23 cellular contexts compared by ENCODE assay signal in genomic region chr14:100605230-100605629, GRCh38. TPM values are rescaled to one million over a fixed set of nuclear protein-coding genes. Genes with fewer than 3 reads are reported as not detected.
DNase-seq lines count a peak whose midpoint lies in the region; ATAC-seq, FAIRE-seq and TF ChIP-seq lines count a peak whose summit lies in the region.
"Had no signal": no experiment of that assay in that cellular context is flagged by ENCODE, and none has a peak within 500 bp of the region (broad histone marks: within the 10 kb centered on the region; RNA-seq: fewer than 3 reads in every experiment).

No MANE protein-coding gene starts in this region.

- no peak overlapping the region for H3K27ac Mint-ChIP-seq in activated naive CD4-positive, alpha-beta T cell treated with anti-CD3 and anti-CD28 coated beads for 36 hours
- H3K27ac Mint-ChIP-seq: CD4-positive, CD25-positive, alpha-beta regulatory T cell; GM23338; HFFc6 had no signal

- intact Hi-C loops in activated naive CD4-positive, alpha-beta T cell treated with anti-CD3 and anti-CD28 coated beads for 36 hours (cut with micrococcal nuclease), result no loop called here
- intact Hi-C loops in kidney (cut with DNase I) (no loop called here), sciatic nerve (cut with DNase I) (no loop called here)

- H3K4me3 ChIP-seq in H7 (ENCODE audit: insufficient read depth, low read depth, low read length) (no peak overlapping the region), kidney (ENCODE audit: low read length in 2 of 2) (no peak overlapping the region)
- H3K4me3 ChIP-seq: BLaER1, GM23338, HAP-1 had no signal

- ATAC-seq in sciatic nerve, result no peak
- no peak for ATAC-seq in GM21423 (IDR thresholded peaks at IDR 0.05; ENCODE audit: unreplicated experiment)
- no peak for ATAC-seq in HG03520 (IDR thresholded peaks at IDR 0.05; ENCODE audit: unreplicated experiment)

- H3K4me3 Mint-ChIP-seq in activated naive CD4-positive, alpha-beta T cell treated with anti-CD3 and anti-CD28 coated beads for 36 hours, result no peak overlapping the region
- H3K4me3 Mint-ChIP-seq: CD4-positive, CD25-positive, alpha-beta regulatory T cell; GM23338; HFFc6 had no signal

- peak; percentile 1 for DNase-seq in activated naive CD4-positive, alpha-beta T cell treated with anti-CD3 and anti-CD28 coated beads for 36 hours
- DNase-seq in activated naive CD4-positive, alpha-beta T cell treated with anti-CD3 and anti-CD28 coated beads, Interleukin-2, amount 50 U/mL, for 16 hours, result no peak
- DNase-seq in H7 (peak; percentile 41), kidney (peak; percentile 64), sciatic nerve (ENCODE audit: low spot score) (peak; percentile 27), iPS-NIHi7 (ENCODE audit: extremely low spot score) (no peak)
- DNase-seq: CD4-positive, CD25-positive, alpha-beta regulatory T cell; HFFc6; KBM-7; MV-4-11; NCI-H1105; NCI-H1436 treated with DMSO at 0.1 percent for 48 hours; NCI-H187 treated with DMSO at 0.1 percent for 48 hours; NCI-H345; NCI-H774 had no signal

- TF ChIP-seq CTCF in kidney (IDR thresholded peaks at IDR 0.05; ENCODE audit: borderline replicate concordance, extremely low read depth, insufficient read depth), result no peak

- H3K9ac ChIP-seq in kidney (ENCODE audit: low read length in 2 of 2), result no peak overlapping the region
- H3K9ac ChIP-seq: BLaER1 had no signal

- CTCF ChIA-PET in activated naive CD4-positive, alpha-beta T cell treated with anti-CD3 and anti-CD28 coated beads for 36 hours (lab: Charles Lee), result no interaction called here

- peaks cover 2% of the 10 kb centered on the region for H3K27me3 Mint-ChIP-seq in activated naive CD4-positive, alpha-beta T cell treated with anti-CD3 and anti-CD28 coated beads for 36 hours (ENCODE audit: low read depth)

- no peak overlapping the region for H3K27ac ChIP-seq in kidney (ENCODE audit: low read depth in 2 of 2, low read length in 2 of 2)
- H3K27ac ChIP-seq: BLaER1 had no signal

- peaks cover 17% of the 10 kb centered on the region for H3K9me3 Mint-ChIP-seq in activated naive CD4-positive, alpha-beta T cell treated with anti-CD3 and anti-CD28 coated beads for 36 hours

- H3K4me1 Mint-ChIP-seq in activated naive CD4-positive, alpha-beta T cell treated with anti-CD3 and anti-CD28 coated beads for 36 hours (ENCODE audit: low read depth), result no peaks in the 10 kb centered on the region
- H3K4me1 Mint-ChIP-seq: CD4-positive, CD25-positive, alpha-beta regulatory T cell had no signal

- peaks cover 3 to 10% of the 10 kb centered on the region in 2 donors for H3K9me3 ChIP-seq in kidney (ENCODE audit: control insufficient read depth in 1 of 2, low read length in 2 of 2)

- no peaks in the 10 kb centered on the region for H3K36me3 ChIP-seq in H7 (replicated peaks; ENCODE audit: control insufficient read depth, insufficient read depth, low read length)
- H3K36me3 ChIP-seq in kidney (ENCODE audit: control insufficient read depth in 1 of 2, insufficient read depth in 2 of 2, low read length in 2 of 2), result no peaks in the 10 kb centered on the region
- H3K36me3 ChIP-seq: BLaER1, HAP-1 had no signal

- H3K4me1 ChIP-seq in kidney (ENCODE audit: control insufficient read depth in 1 of 2, insufficient read depth in 1 of 2, low read depth in 1 of 2, low read length in 2 of 2), result no peaks in the 10 kb centered on the region
- H3K4me1 ChIP-seq: HAP-1 had no signal

- FAIRE-seq in kidney (lab: Jason Lieb, UNC), result no peak
- FAIRE-seq: HTR-8/SVneo, RCC 7860 had no signal

- H3K27me3 ChIP-seq in H7 (ENCODE audit: control insufficient read depth, insufficient read depth, low read length), result no peaks in the 10 kb centered on the region
- H3K27me3 ChIP-seq: BLaER1 had no signal

- peaks cover 4% of the 10 kb centered on the region for H3K36me3 Mint-ChIP-seq in activated naive CD4-positive, alpha-beta T cell treated with anti-CD3 and anti-CD28 coated beads for 36 hours (ENCODE audit: low read depth)
- H3K36me3 Mint-ChIP-seq: CD4-positive, CD25-positive, alpha-beta regulatory T cell had no signal

RNA-seq across cellular contexts. Expression of gene BEGAIN, which starts 18.0 kb away (rescaled TPM):
- 1 to 10 TPM; 5.0 to 5.6 TPM for total RNA-seq in activated naive CD4-positive, alpha-beta T cell treated with anti-CD3 and anti-CD28 coated beads for 36 hours
- 1.3 and 3.3 TPM in 2 replicates for total RNA-seq in H7 (2014; rRNA removed; shearing (Covaris generic))
- total RNA-seq in kidney, result 1.4 TPM
- 0.52 TPM for polyA plus RNA-seq in kidney (ENCODE audit: insufficient read depth, low read depth, low replicate concordance)
- total RNA-seq in sciatic nerve, result 12.3 TPM
- total RNA-seq: LHCN-M2 had no signal

Comparison
In these comparisons a context has a peak if more than half of its experiments do, and no peak if none do; other contexts are left out.
1. DNase-seq: peak in activated naive CD4-positive, alpha-beta T cell treated with anti-CD3 and anti-CD28 coated beads for 36 hours (single experiment), H7 (single experiment), kidney (single experiment) and sciatic nerve (single experiment); none in activated naive CD4-positive, alpha-beta T cell treated with anti-CD3 and anti-CD28 coated beads, Interleukin-2, amount 50 U/mL, for 16 hours (single experiment) and iPS-NIHi7 (single experiment).